ENCODE assay signal across 8 cellular contexts in genomic region chr2:97113050-97113881, GRCh38. TPM values are rescaled to one million over a fixed set of nuclear protein-coding genes. Genes with fewer than 3 reads are reported as not detected.
A peak's percentile ranks its signal among the peaks of the same experiment; 100 is the strongest.
DNase-seq lines count a peak whose midpoint lies in the region; ATAC-seq and TF ChIP-seq lines count a peak whose summit lies in the region.
"Not testable (repeated sequence)": the region's sequence is repeated elsewhere in the genome, so short reads cannot be mapped to it uniquely, and the experiment has no call there.

ANKRD36 (plus strand) TSS chr2:97113153; CDS start chr2:97113740, 587 bp downstream.

- H3K27ac ChIP-seq in 22Rv1 (peak within 1 kb of the TSS; percentile 94), liver (ENCODE audit: low read depth in 1 of 2, low read length in 2 of 2) (peak within 1 kb of the TSS; percentile 63 to 79)

- TF ChIP-seq CTCF in 22Rv1 (IDR thresholded peaks at IDR 0.05), result not testable (repeated sequence)
- peak; percentile 29 for TF ChIP-seq CTCF in liver (IDR thresholded peaks at IDR 0.05; ENCODE audit: low read depth, low read length, missing input control)

- H3K27me3 Mint-ChIP-seq in effector memory CD8-positive, alpha-beta T cell, result peaks cover 26 to 28% of the 10 kb centered on the region in 2 donors

- H3K9me3 ChIP-seq in liver (ENCODE audit: control insufficient read depth in 4 of 4, low read length in 3 of 4), result not testable (repeated sequence)

- H3K36me3 Mint-ChIP-seq in effector memory CD8-positive, alpha-beta T cell (ENCODE audit: insufficient read depth), result not testable (repeated sequence)

- not testable (repeated sequence) for TF ChIP-seq RAD21 in liver (IDR thresholded peaks at IDR 0.05)

- under 1% methylated on average over 58 of the region's 74 CpGs for WGBS in liver

- not testable (repeated sequence) for H3K36me3 ChIP-seq in liver (ENCODE audit: control insufficient read depth in 4 of 4, insufficient read depth in 3 of 4, low read depth in 1 of 4, low read length in 3 of 4)

- H3K27ac Mint-ChIP-seq in effector memory CD8-positive, alpha-beta T cell, result peak within 1 kb of the TSS; percentile 96 to 98

- not testable (repeated sequence) for H3K9me3 Mint-ChIP-seq in effector memory CD8-positive, alpha-beta T cell

- peak within 1 kb of the TSS; percentile 56 to 85 (median 66) for H3K4me3 ChIP-seq in liver (ENCODE audit: low read depth in 1 of 3, low read length in 3 of 3)

- H3K9ac ChIP-seq in liver (ENCODE audit: low read depth in 1 of 2, low read length in 2 of 2), result peak within 1 kb of the TSS; percentile 68 to 81

- H3K4me1 Mint-ChIP-seq in effector memory CD8-positive, alpha-beta T cell (ENCODE audit: low read depth in 2 of 2), result not testable (repeated sequence)

- H3K4me3 Mint-ChIP-seq in effector memory CD8-positive, alpha-beta T cell, result peak within 1 kb of the TSS; percentile 94 to 100

- not testable (repeated sequence) for H3K4me1 ChIP-seq in liver (ENCODE audit: control insufficient read depth in 4 of 4, insufficient read depth in 4 of 4, low read length in 3 of 4)

- peak; percentile 79 for DNase-seq in NCI-H460 (ENCODE audit: extremely low read depth, low read depth)
- peak; percentile 71 for DNase-seq in activated T-cell treated with anti-CD3 and anti-CD28 coated beads for 1 hour (ENCODE audit: low read depth)
- peak; percentile 79 to 82 (median 80) for DNase-seq in effector memory CD8-positive, alpha-beta T cell
- DNase-seq in stimulated activated CD4-positive, alpha-beta T cell treated with anti-CD3 and anti-CD28 coated beads, Interleukin-12 subunit alpha, Interleukin-12 subunit beta, amount 100 ng/mL, for 48 hours (ENCODE audit: low read depth in 2 of 3, low spot score in 1 of 3), result peak; percentile 74 to 81 (median 79)

- not testable (repeated sequence) for H3K27me3 ChIP-seq in liver (ENCODE audit: control insufficient read depth in 4 of 4, insufficient read depth in 4 of 4, low read length in 3 of 4)

- ATAC-seq in GM18858 (IDR thresholded peaks at IDR 0.05; ENCODE audit: unreplicated experiment) (peak; percentile 84), HG02852 (IDR thresholded peaks at IDR 0.05; ENCODE audit: unreplicated experiment) (peak; percentile 90)
- ATAC-seq in effector memory CD8-positive, alpha-beta T cell (replicated peaks), result peak; percentile 88

RNA-seq across cellular contexts. Expression of gene ANKRD36, which starts in this region (rescaled TPM):
- 13.4 and 19.3 TPM in 2 replicates for total RNA-seq in NCI-H460 (2014; rRNA removed; shearing (Covaris generic))
- 22.4 and 25.9 TPM in 2 replicates for polyA plus RNA-seq in NCI-H460 (2014; cell fraction: nucleus; rRNA removed)
- 1 to 10 TPM; 5.5 to 8.5 TPM for total RNA-seq in liver
- polyA plus RNA-seq in liver, result 1 to 10 TPM in 1 of 2 donors, under 1 TPM in 1; 0.38 to 2.5 TPM

Comparison
In these comparisons a context has a peak if more than half of its experiments do, and no peak if none do; other contexts are left out.
1. Peak in every context shown above with its lines: DNase-seq, ATAC-seq, H3K4me3 ChIP-seq and H3K27ac ChIP-seq.